14 cellular contexts compared by ENCODE assay signal in the genomic region with DNA sequence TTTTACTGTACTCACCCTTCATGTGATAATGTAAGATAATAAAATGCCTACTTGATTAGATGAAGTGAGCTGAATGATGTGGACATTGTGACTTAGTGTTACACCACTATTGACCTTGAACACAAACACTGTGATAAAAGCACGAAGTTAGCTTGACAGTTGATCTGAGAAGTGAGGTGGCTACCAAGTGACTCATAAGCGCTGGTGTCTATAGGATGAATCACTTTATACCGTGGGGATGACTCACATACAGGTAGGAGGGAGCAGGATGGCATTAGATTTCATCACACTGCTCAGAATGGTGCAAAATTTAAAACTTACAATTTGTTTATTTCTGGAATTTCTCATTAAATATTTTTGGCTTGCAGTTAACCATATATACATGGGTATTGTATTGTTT.
DNase-seq lines count a peak whose midpoint lies in the region; ATAC-seq and TF ChIP-seq lines count a peak whose summit lies in the region.
"Had no signal": no experiment of that assay in that cellular context is flagged by ENCODE, and none has a peak within 500 bp of the region (broad histone marks: within the 10 kb centered on the region; RNA-seq: fewer than 3 reads in every experiment).

No MANE protein-coding gene starts in this region.

- H3K4me3 Mint-ChIP-seq in nephron progenitor cell = no peak overlapping the region
- H3K4me3 Mint-ChIP-seq: B cell had no signal

- H3K36me3 Mint-ChIP-seq in nephron progenitor cell (ENCODE audit: low read depth) = no peaks in the 10 kb centered on the region

- H3K9me3 Mint-ChIP-seq in nephron progenitor cell = peaks cover 9% of the 10 kb centered on the region

- H3K27ac Mint-ChIP-seq in nephron progenitor cell = no peak overlapping the region
- H3K27ac Mint-ChIP-seq: B cell had no signal

- H3K27me3 Mint-ChIP-seq in nephron progenitor cell (ENCODE audit: low read depth, poor library complexity) = peaks cover 3% of the 10 kb centered on the region
- H3K27me3 Mint-ChIP-seq: B cell had no signal

- no peak for ATAC-seq in GM19395 (IDR thresholded peaks at IDR 0.05; ENCODE audit: unreplicated experiment)
- no peak for ATAC-seq in HG02642 (IDR thresholded peaks at IDR 0.05; ENCODE audit: poor library complexity, unreplicated experiment)

- DNase-seq in DMS53 treated with DMSO at 0.1 percent for 48 hours (lab: John Stamatoyannopoulos, UW; ENCODE audit: unreplicated experiment) (peak; percentile 15), HS-5 (ENCODE audit: low read depth) (peak; percentile 69), SW480 (ENCODE audit: low spot score) (peak; percentile 84), kidney tubule cell (ENCODE audit: low spot score) (peak; percentile 88), nephron progenitor cell (no peak)
- DNase-seq: activated CD8-positive, alpha-beta memory T cell treated with anti-CD3 and anti-CD28 coated beads, Interleukin-2, amount 50 U/mL, for 48 hours; activated naive CD4-positive, alpha-beta T cell; NCI-H1417; NK-92 treated with Interleukin-12 subunit alpha and Interleukin-12 subunit beta, amount 100 ng/mL, for 24 hours; SHP77 treated with DMSO at 0.1 percent for 48 hours; small intestine had no signal

- TF ChIP-seq CTCF in nephron progenitor cell (IDR thresholded peaks at IDR 0.05) = no peak

- no peaks in the 10 kb centered on the region for H3K4me1 Mint-ChIP-seq in nephron progenitor cell
- H3K4me1 Mint-ChIP-seq: B cell had no signal
